Comparison of ENCODE assay signal across 12 cellular contexts in the genomic region with DNA sequence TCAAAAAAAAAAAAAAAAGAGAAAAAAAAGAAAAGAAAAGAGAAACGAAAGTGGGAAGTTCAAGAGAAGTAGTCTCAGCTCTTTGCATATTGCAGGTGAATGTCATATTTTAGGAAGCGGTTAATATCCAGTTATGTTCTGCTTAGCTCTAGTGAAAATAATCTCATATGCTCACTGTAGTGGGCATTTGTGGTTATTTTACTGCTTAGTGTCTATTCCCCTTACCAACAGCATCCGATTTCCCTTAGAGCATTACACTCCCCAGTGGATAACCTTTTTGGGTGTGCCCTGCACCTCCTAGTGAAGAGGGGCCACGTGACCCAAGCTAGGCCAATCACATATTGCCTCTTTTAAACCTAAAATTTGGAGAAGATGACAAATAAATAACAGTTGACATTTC.
DNase-seq lines count a peak whose midpoint lies in the region; ATAC-seq, FAIRE-seq and TF ChIP-seq lines count a peak whose summit lies in the region.
"Had no signal": no experiment of that assay in that cellular context is flagged by ENCODE, and none has a peak within 500 bp of the region (broad histone marks: within the 10 kb centered on the region; RNA-seq: fewer than 3 reads in every experiment).

No MANE protein-coding gene starts in this region.

- TF ChIP-seq CTCF in GM12878 (IDR thresholded peaks at IDR 0.05 in 2 of 3, conservative IDR thresholded peaks at IDR 0.05 in 1 of 3; ENCODE audit: control insufficient read depth in 2 of 3, extremely low read depth in 1 of 3, insufficient read depth in 1 of 3, low read depth in 3 of 3, low read length in 3 of 3) (no peak), HFFc6 (IDR thresholded peaks at IDR 0.05) (no peak), Caco-2 (IDR thresholded peaks at IDR 0.05; ENCODE audit: insufficient read depth in 1 of 2, low read depth in 1 of 2, low read length in 1 of 2, severe bottlenecking in 1 of 2, unreplicated experiment in 1 of 2) (no peak)

- H3K27ac Mint-ChIP-seq in HFFc6 (no peak overlapping the region), Caco-2 (ENCODE audit: unreplicated experiment) (no peak overlapping the region)
- H3K27ac Mint-ChIP-seq: dendritic cell treated with granulocyte-macrophage colony-stimulating factor and Interleukin-4, amounts not matched to agents 40 ng/mL and 50 ng/mL, for 4 days had no signal

- RAD21 ChIA-PET in GM12878 (lab: Charles Lee; ENCODE audit: unreplicated experiment) = interaction anchor here (2.6 kb wide), 2 partner anchors 10 to 18 kb away, joined by 11 to 14 read pairs; no protein-coding TSS in a partner anchor

- DNase-seq in GM12878 (ENCODE audit: low read depth, low spot score) (peak; percentile 56), HFFc6 (no peak), NCI-H1417 (lab: John Stamatoyannopoulos, UW) (no peak), Caco-2 (no peak), kidney tubule cell (ENCODE audit: low spot score) (no peak)
- DNase-seq: activated naive CD4-positive, alpha-beta T cell treated with anti-CD3 and anti-CD28 coated beads, Interleukin-2, amount 50 U/mL, for 16 hours had no signal

- no peaks in the 10 kb centered on the region for H3K27me3 ChIP-seq in GM12878 (replicated peaks in 1 of 2; ENCODE audit: control insufficient read depth in 2 of 2, insufficient read depth in 2 of 2, low read length in 1 of 2)
- H3K27me3 ChIP-seq in Caco-2 (replicated peaks; ENCODE audit: control insufficient read depth, insufficient read depth, low read length) = no peaks in the 10 kb centered on the region
- H3K27me3 ChIP-seq: hepatocyte had no signal

- no TSS peak for BruUV-seq in GM12878 (replicated peaks; lab: Mats Ljungman, UMichigan)
- BruUV-seq in Caco-2 (replicated peaks; lab: Mats Ljungman, UMichigan) = no TSS peak

- H2AFZ ChIP-seq in GM12878 (ENCODE audit: control insufficient read depth, low read depth, low read length) = no peak overlapping the region; the same call in 1 of the 2 replicates
- H2AFZ ChIP-seq: hepatocyte had no signal

- H3K4me3 Mint-ChIP-seq in HFFc6 = no peak overlapping the region
- no peak overlapping the region for H3K4me3 Mint-ChIP-seq in Caco-2 (ENCODE audit: unreplicated experiment)
- H3K4me3 Mint-ChIP-seq: dendritic cell treated with granulocyte-macrophage colony-stimulating factor and Interleukin-4, amounts not matched to agents 40 ng/mL and 50 ng/mL, for 4 days had no signal

- in situ Hi-C loops in GM12878 (cut with MboI) = no loop called here

- H3K27ac ChIP-seq in GM12878 (ENCODE audit: control insufficient read depth, insufficient read depth) = peak overlapping the region; percentile 38
- H3K27ac ChIP-seq: hepatocyte had no signal

- H3K4me1 ChIP-seq in GM12878 (ENCODE audit: control insufficient read depth, insufficient read depth, low read length) = peaks cover 31% of the 10 kb centered on the region
- no peaks in the 10 kb centered on the region for H3K4me1 ChIP-seq in Caco-2

- no peaks in the 10 kb centered on the region; the same call in 1 of the 2 replicates for H3K9me3 Mint-ChIP-seq in HFFc6
- peaks cover 12% of the 10 kb centered on the region for H3K9me3 Mint-ChIP-seq in Caco-2 (ENCODE audit: unreplicated experiment)

- TF ChIP-seq RAD21 in GM12878 (IDR thresholded peaks at IDR 0.05; ENCODE audit: insufficient read depth, low read depth, low read length) = no peak

- no peak overlapping the region for H3K9ac ChIP-seq in GM12878 (ENCODE audit: control insufficient read depth, insufficient read depth, low read length)

- H3K4me3 ChIP-seq in GM12878 (no peak overlapping the region), Caco-2 (ENCODE audit: low read depth, low read length) (no peak overlapping the region)
- H3K4me3 ChIP-seq: hepatocyte, smooth muscle cell had no signal

- ATAC-seq in GM18870 (IDR thresholded peaks at IDR 0.05; ENCODE audit: unreplicated experiment) = peak; percentile 90
- ATAC-seq in GM21737 (IDR thresholded peaks at IDR 0.05; ENCODE audit: unreplicated experiment) = peak; percentile 90
- peak; percentile 93 for ATAC-seq in HG03342 (IDR thresholded peaks at IDR 0.05; ENCODE audit: unreplicated experiment)
- peak; percentile 77 for ATAC-seq in GM12878

- H3K36me3 ChIP-seq in GM12878 (ENCODE audit: control insufficient read depth in 2 of 2, insufficient read depth in 2 of 2, low read length in 1 of 2) = no peaks in the 10 kb centered on the region
- no peaks in the 10 kb centered on the region for H3K36me3 ChIP-seq in Caco-2 (ENCODE audit: control insufficient read depth, insufficient read depth, low read length)

- H3K4me1 Mint-ChIP-seq in HFFc6 (ENCODE audit: low read depth) (peaks cover 43% of the 10 kb centered on the region), Caco-2 (ENCODE audit: low read depth, unreplicated experiment) (no peaks in the 10 kb centered on the region)

- intact Hi-C loops in GM12878 (cut with micrococcal nuclease; ENCODE audit: unreplicated experiment) (no loop called here), Caco-2 (cut with micrococcal nuclease; ENCODE audit: unreplicated experiment) (no loop called here)

- FAIRE-seq in GM12878 (lab: Jason Lieb, UNC) = no peak

- peak in 1 of 2 experiments; percentile 15; a peak in 1 of 4 replicates for TF ChIP-seq EP300 in GM12878 (IDR thresholded peaks at IDR 0.05; ENCODE audit: borderline replicate concordance in 1 of 2, control insufficient read depth in 1 of 2, low read depth in 2 of 2, low read length in 2 of 2)

- SMC1A ChIA-PET in GM12878 (lab: Charles Lee; ENCODE audit: uncharacterized antibody, unreplicated experiment) = interaction anchor here (0.9 to 4.8 kb wide), 6 partner anchors 10 to 162 kb away, joined by 3 to 26 read pairs (median 4); no protein-coding TSS in a partner anchor

- WGBS in GM12878 (ENCODE audit: insufficient coverage, insufficient replicate concordance, low lambda C conversion rate, missing lambda C conversion rate) = 12% methylated on average over 4 of the region's 4 CpGs

- POLR2A ChIA-PET in GM12878 (lab: Charles Lee) (interaction anchor here (0.7 to 1.0 kb wide), 2 partner anchors 18 to 425 kb away, joined by 3 read pairs; no protein-coding TSS in a partner anchor), Caco-2 (lab: Charles Lee) (no interaction called here)

- H3K36me3 Mint-ChIP-seq in HFFc6 (ENCODE audit: low read depth) (peaks cover 12% of the 10 kb centered on the region; the same call in 1 of the 2 replicates), Caco-2 (ENCODE audit: insufficient read depth, unreplicated experiment) (no peaks in the 10 kb centered on the region)

- no peaks in the 10 kb centered on the region for H3K79me2 ChIP-seq in GM12878 (ENCODE audit: control insufficient read depth, insufficient read depth, low read length)
- H3K79me2 ChIP-seq: hepatocyte had no signal

- peak overlapping the region; percentile 12; the same call in 1 of the 2 replicates for H3K4me2 ChIP-seq in GM12878 (ENCODE audit: control insufficient read depth, insufficient read depth)
- H3K4me2 ChIP-seq: hepatocyte, smooth muscle cell had no signal

- TF ChIP-seq POLR2A in GM12878 (IDR thresholded peaks at IDR 0.05; ENCODE audit: low read depth, low read length) = no peak

- CTCF ChIA-PET in GM12878 (lab: Yijun Ruan, JAX) (interaction anchor here (0.8 to 2.7 kb wide), 5 partner anchors 8 to 283 kb away, joined by 3 to 7 read pairs (median 3); no protein-coding TSS in a partner anchor), Caco-2 (lab: Charles Lee) (no interaction called here)

- no peaks in the 10 kb centered on the region for H4K20me1 ChIP-seq in GM12878 (ENCODE audit: control insufficient read depth, insufficient read depth)

- H3K27me3 Mint-ChIP-seq in HFFc6 (ENCODE audit: insufficient read depth) (no peaks in the 10 kb centered on the region), Caco-2 (ENCODE audit: insufficient read depth, unreplicated experiment) (peaks cover 9% of the 10 kb centered on the region)

- H3K9me3 ChIP-seq in GM12878 (replicated peaks; ENCODE audit: control insufficient read depth, insufficient read depth, low read length) (peaks cover 11% of the 10 kb centered on the region), Caco-2 (no peaks in the 10 kb centered on the region)

TF ChIP-seq in GM12878, 131 proteins besides CTCF, POLR2A, EP300 and RAD21 (continues in another document):
- TF ChIP-seq, protein P1, sequence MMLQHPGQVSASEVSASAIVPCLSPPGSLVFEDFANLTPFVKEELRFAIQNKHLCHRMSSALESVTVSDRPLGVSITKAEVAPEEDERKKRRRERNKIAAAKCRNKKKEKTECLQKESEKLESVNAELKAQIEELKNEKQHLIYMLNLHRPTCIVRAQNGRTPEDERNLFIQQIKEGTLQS (IDR thresholded peaks at IDR 0.05; ENCODE audit: borderline replicate concordance, extremely low read depth, low read depth, low read length) = peak; percentile 69; the same call in 1 of the 2 replicates
- TF ChIP-seq IKZF2 (IDR thresholded peaks at IDR 0.05) = peak; percentile 23 to 47; a peak in 1 of 4 replicates
- peak; percentile 46 for TF ChIP-seq MEF2B (IDR thresholded peaks at IDR 0.05; ENCODE audit: partially characterized antibody, poor library complexity, severe bottlenecking)
- TF ChIP-seq, protein P2, sequence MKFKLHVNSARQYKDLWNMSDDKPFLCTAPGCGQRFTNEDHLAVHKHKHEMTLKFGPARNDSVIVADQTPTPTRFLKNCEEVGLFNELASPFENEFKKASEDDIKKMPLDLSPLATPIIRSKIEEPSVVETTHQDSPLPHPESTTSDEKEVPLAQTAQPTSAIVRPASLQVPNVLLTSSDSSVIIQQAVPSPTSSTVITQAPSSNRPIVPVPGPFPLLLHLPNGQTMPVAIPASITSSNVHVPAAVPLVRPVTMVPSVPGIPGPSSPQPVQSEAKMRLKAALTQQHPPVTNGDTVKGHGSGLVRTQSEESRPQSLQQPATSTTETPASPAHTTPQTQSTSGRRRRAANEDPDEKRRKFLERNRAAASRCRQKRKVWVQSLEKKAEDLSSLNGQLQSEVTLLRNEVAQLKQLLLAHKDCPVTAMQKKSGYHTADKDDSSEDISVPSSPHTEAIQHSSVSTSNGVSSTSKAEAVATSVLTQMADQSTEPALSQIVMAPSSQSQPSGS (IDR thresholded peaks at IDR 0.05; ENCODE audit: low read length) = peak; percentile 41; the same call in 1 of the 2 replicates
- TF ChIP-seq SIX5 (IDR thresholded peaks at IDR 0.05; ENCODE audit: low read depth, low read length, severe bottlenecking) = no peak
- peak; percentile 79 for TF ChIP-seq NFIC (IDR thresholded peaks at IDR 0.05; ENCODE audit: low read depth, low read length)
- TF ChIP-seq NFYA (IDR thresholded peaks at IDR 0.05; ENCODE audit: borderline replicate concordance, low read depth, low read length) = no peak
- TF ChIP-seq CREB1 (IDR thresholded peaks at IDR 0.05; ENCODE audit: low read depth) = 0 out of 2 replicates have a peak, but pooled peaks have one; percentile 20
- TF ChIP-seq RUNX3 (IDR thresholded peaks at IDR 0.05; ENCODE audit: low read length) = peak; percentile 91
- no peak for TF ChIP-seq RELA (IDR thresholded peaks at IDR 0.05; ENCODE audit: borderline replicate concordance, partially characterized antibody)
- TF ChIP-seq SPI1 (IDR thresholded peaks at IDR 0.05; ENCODE audit: borderline replicate concordance, insufficient read depth, low read depth, low read length) = peak; percentile 44; the same call in 1 of the 2 replicates
- TF ChIP-seq ATF7 (IDR thresholded peaks at IDR 0.05; ENCODE audit: low read depth) = peak; percentile 33; the same call in 1 of the 2 replicates
- no peak for TF ChIP-seq POLR2AphosphoS5 (IDR thresholded peaks at IDR 0.05; ENCODE audit: low read length)
